In the genomic region with DNA sequence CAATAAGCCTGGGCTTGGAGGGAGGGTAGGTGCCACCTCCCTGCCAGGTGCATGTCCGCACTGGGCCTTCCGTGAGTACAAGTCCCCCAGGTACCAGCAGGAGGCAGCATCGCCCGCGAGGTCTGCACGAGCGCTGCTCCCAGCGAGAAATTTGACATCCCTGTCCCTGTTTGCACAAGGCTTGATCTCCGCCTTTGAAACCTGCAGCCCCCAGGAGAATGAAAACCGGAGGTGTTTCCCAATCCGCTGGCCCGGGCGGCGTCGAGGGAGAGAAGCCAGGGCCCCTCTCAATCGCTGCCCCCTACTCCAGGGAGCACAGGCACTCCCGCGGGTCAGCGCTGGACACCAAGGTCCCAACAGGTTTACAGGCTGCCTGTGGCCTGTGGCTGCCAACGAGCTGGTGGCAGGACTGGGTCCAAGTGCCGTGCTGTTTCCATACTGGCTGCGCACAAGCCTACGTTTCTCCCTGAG, we compare ENCODE assay signal across 8 cellular contexts. TPM values are rescaled to one million over a fixed set of nuclear protein-coding genes. Genes with fewer than 3 reads are reported as not detected.
A peak's percentile ranks its signal among the peaks of the same experiment; 100 is the strongest.
DNase-seq lines count a peak whose midpoint lies in the region; ATAC-seq lines count a peak whose summit lies in the region.

No MANE protein-coding gene starts in this region.

- H3K36me3 Mint-ChIP-seq in IgD-negative memory B cell = no peaks in the 10 kb centered on the region
- peaks cover 18% of the 10 kb centered on the region for H3K36me3 Mint-ChIP-seq in activated CD4-positive, alpha-beta T cell treated with anti-CD3 and anti-CD28 coated beads, Interleukin-2, amount 10 ng/mL, durations not matched to agents 24 days and 14 days (ENCODE audit: low read depth)
- H3K36me3 Mint-ChIP-seq in stimulated activated naive B cell treated with anti-CD40 and anti-IgM and Interleukin-4, amounts not matched to agents 10 μg/mL and 1 μg/mL and 100 μg/mL, for 72 hours = no peaks in the 10 kb centered on the region

- peak; percentile 71 to 77 for ATAC-seq in stimulated activated naive B cell treated with anti-CD40 and anti-IgM and Interleukin-4, amounts not matched to agents 10 μg/mL and 1 μg/mL and 100 μg/mL, for 72 hours (replicated peaks)
- no peak for ATAC-seq in HG03039 (IDR thresholded peaks at IDR 0.05; ENCODE audit: unreplicated experiment)

- DNase-seq in NCI-H2081 (lab: John Stamatoyannopoulos, UW) = peak; percentile 34
- DNase-seq in NCI-H2081 treated with DMSO at 0.1 percent for 48 hours (lab: John Stamatoyannopoulos, UW) = no peak
- DNase-seq in activated CD4-positive, alpha-beta T cell treated with anti-CD3 and anti-CD28 coated beads, Interleukin-2, amount 10 ng/mL, durations not matched to agents 24 days and 14 days = peak; percentile 95
- DNase-seq in dermis blood vessel endothelial cell = peak; percentile 70
- peak; percentile 49 for DNase-seq in mucosa of gallbladder (ENCODE audit: low spot score)
- peak; percentile 47 for DNase-seq in stimulated activated naive B cell treated with anti-CD40 and anti-IgM and Interleukin-4, amounts not matched to agents 10 μg/mL and 1 μg/mL and 100 μg/mL, for 72 hours

- H3K9me3 Mint-ChIP-seq in IgD-negative memory B cell = no peaks in the 10 kb centered on the region
- no peaks in the 10 kb centered on the region for H3K9me3 Mint-ChIP-seq in activated CD4-positive, alpha-beta T cell treated with anti-CD3 and anti-CD28 coated beads, Interleukin-2, amount 10 ng/mL, durations not matched to agents 24 days and 14 days
- H3K9me3 Mint-ChIP-seq in stimulated activated naive B cell treated with anti-CD40 and anti-IgM and Interleukin-4, amounts not matched to agents 10 μg/mL and 1 μg/mL and 100 μg/mL, for 72 hours = no peaks in the 10 kb centered on the region

- H3K27me3 Mint-ChIP-seq in IgD-negative memory B cell = peaks cover 13% of the 10 kb centered on the region
- no peaks in the 10 kb centered on the region for H3K27me3 Mint-ChIP-seq in activated CD4-positive, alpha-beta T cell treated with anti-CD3 and anti-CD28 coated beads, Interleukin-2, amount 10 ng/mL, durations not matched to agents 24 days and 14 days
- peaks cover 4 to 27% of the 10 kb centered on the region in 2 donors for H3K27me3 Mint-ChIP-seq in stimulated activated naive B cell treated with anti-CD40 and anti-IgM and Interleukin-4, amounts not matched to agents 10 μg/mL and 1 μg/mL and 100 μg/mL, for 72 hours

- intact Hi-C loops in activated CD4-positive, alpha-beta T cell treated with anti-CD3 and anti-CD28 coated beads, Interleukin-2, amount 10 ng/mL, durations not matched to agents 24 days and 14 days (cut with micrococcal nuclease) = loop anchor here (1.0 to 10.0 kb wide), 5 partner anchors 10 to 440 kb away; a partner anchor contains a TSS

- H3K27ac Mint-ChIP-seq in IgD-negative memory B cell = no peak overlapping the region
- peak overlapping the region; percentile 52 for H3K27ac Mint-ChIP-seq in activated CD4-positive, alpha-beta T cell treated with anti-CD3 and anti-CD28 coated beads, Interleukin-2, amount 10 ng/mL, durations not matched to agents 24 days and 14 days
- H3K27ac Mint-ChIP-seq in stimulated activated naive B cell treated with anti-CD40 and anti-IgM and Interleukin-4, amounts not matched to agents 10 μg/mL and 1 μg/mL and 100 μg/mL, for 72 hours = no peak overlapping the region

- H3K4me1 Mint-ChIP-seq in IgD-negative memory B cell = peaks cover 3 to 10% (median 6%) of the 10 kb centered on the region in 3 donors
- H3K4me1 Mint-ChIP-seq in activated CD4-positive, alpha-beta T cell treated with anti-CD3 and anti-CD28 coated beads, Interleukin-2, amount 10 ng/mL, durations not matched to agents 24 days and 14 days = peaks cover 31% of the 10 kb centered on the region
- H3K4me1 Mint-ChIP-seq in stimulated activated naive B cell treated with anti-CD40 and anti-IgM and Interleukin-4, amounts not matched to agents 10 μg/mL and 1 μg/mL and 100 μg/mL, for 72 hours = peaks cover 12 to 33% of the 10 kb centered on the region in 2 donors

- peak overlapping the region; percentile 51 to 92 (median 86) for H3K4me3 Mint-ChIP-seq in IgD-negative memory B cell
- peak overlapping the region; percentile 85 for H3K4me3 Mint-ChIP-seq in activated CD4-positive, alpha-beta T cell treated with anti-CD3 and anti-CD28 coated beads, Interleukin-2, amount 10 ng/mL, durations not matched to agents 24 days and 14 days
- peak overlapping the region; percentile 78 to 85 for H3K4me3 Mint-ChIP-seq in stimulated activated naive B cell treated with anti-CD40 and anti-IgM and Interleukin-4, amounts not matched to agents 10 μg/mL and 1 μg/mL and 100 μg/mL, for 72 hours

RNA-seq across cellular contexts. Expression of a gene that starts 1.0 kb away (rescaled TPM):
- polyA plus RNA-seq in IgD-negative memory B cell = 1.2 TPM
- 76.6 and 77.0 TPM in 2 replicates for total RNA-seq in activated CD4-positive, alpha-beta T cell treated with anti-CD3 and anti-CD28 coated beads, Interleukin-2, amount 10 ng/mL, durations not matched to agents 24 days and 14 days
- total RNA-seq in dermis blood vessel endothelial cell (52.2 and 95.6 TPM in 2 replicates), mucosa of gallbladder (3.9 TPM)

RNA-seq across cellular contexts. Expression of a gene that starts 18.8 kb away (rescaled TPM):
- 4.8 TPM for polyA plus RNA-seq in IgD-negative memory B cell
- 7.3 and 10.6 TPM in 2 replicates for total RNA-seq in activated CD4-positive, alpha-beta T cell treated with anti-CD3 and anti-CD28 coated beads, Interleukin-2, amount 10 ng/mL, durations not matched to agents 24 days and 14 days
- total RNA-seq in dermis blood vessel endothelial cell (48.1 and 49.7 TPM in 2 replicates), mucosa of gallbladder (111 TPM)

Comparison
In these comparisons a context has a peak if more than half of its experiments do, and no peak if none do; other contexts are left out.
1. RNA of a gene that starts 1.0 kb away (total RNA-seq): 52.2 to 95.6 TPM in dermis blood vessel endothelial cell and 76.6 to 77.0 TPM in activated CD4-positive, alpha-beta T cell treated with anti-CD3 and anti-CD28 coated beads, Interleukin-2, amount 10 ng/mL, durations not matched to agents 24 days and 14 days; 3.9 TPM in mucosa of gallbladder (single experiment); every median in the first group is over 10 times any median in the second.
2. Peak in every context shown above with its lines, with median percentiles within 50 percentile points of each other: H3K4me3 Mint-ChIP-seq.